ENCODE assay signal across 8 cellular contexts in genomic region chr1:119675349-119676343, GRCh38. TPM values are rescaled to one million over a fixed set of nuclear protein-coding genes. Genes with fewer than 3 reads are reported as not detected.
A peak's percentile ranks its signal among the peaks of the same experiment; 100 is the strongest.
DNase-seq lines count a peak whose midpoint lies in the region; ATAC-seq and TF ChIP-seq lines count a peak whose summit lies in the region.

No MANE protein-coding gene starts in this region.

- DNase-seq in activated gamma-delta T cell treated with Interleukin-2 at 50 U/mL for 16 hours (peak; percentile 54), activated gamma-delta T cell (lab: John Stamatoyannopoulos, UW) (no peak), HT1080 (ENCODE audit: low read depth) (peak; percentile 89), NOMO-1 treated with DMSO at 0.1 percent for 48 hours (lab: John Stamatoyannopoulos, UW; ENCODE audit: unreplicated experiment) (peak; percentile 72), epidermal melanocyte (ENCODE audit: insufficient read length, low spot score) (peak; percentile 59), mucosa of descending colon (peak in 2 of 3 donors; percentile 33 to 98)
- peak; percentile 13 for DNase-seq in activated CD8-positive, alpha-beta memory T cell treated with anti-CD3 and anti-CD28 coated beads, Interleukin-2, amount 50 U/mL, for 1 hour (ENCODE audit: extremely low read depth)
- DNase-seq in stimulated activated CD8-positive, alpha-beta memory T cell treated with anti-CD3 and anti-CD28 coated beads, Interleukin-4, amount 100 ng/mL, for 24 hours (ENCODE audit: low read depth): peak; percentile 37

- no peaks in the 10 kb centered on the region for H3K36me3 ChIP-seq in mucosa of descending colon (ENCODE audit: low read depth)

- peak; percentile 74 for TF ChIP-seq CTCF in mucosa of descending colon (IDR thresholded peaks at IDR 0.05)

- ATAC-seq in mucosa of descending colon: peak; percentile 82

- H3K4me1 ChIP-seq in mucosa of descending colon (ENCODE audit: low read depth): no peaks in the 10 kb centered on the region

- H3K4me3 ChIP-seq in mucosa of descending colon: no peak overlapping the region

- intact Hi-C loops in mucosa of descending colon (cut with DNase I, micrococcal nuclease): loop anchor here in 1 of 2 donors (2.0 kb wide), 1 partner anchor 63 kb away; no protein-coding TSS in a partner anchor

- no peaks in the 10 kb centered on the region for H3K9me3 ChIP-seq in mucosa of descending colon

RNA-seq across cellular contexts. Expression of gene ZNF697, which starts 27.6 kb away (rescaled TPM):
- total RNA-seq in HT1080 (2014; rRNA removed; shearing (Covaris generic)): 16.2 and 17.6 TPM in 2 replicates
- 17.3 and 20.9 TPM in 2 replicates for polyA plus RNA-seq in HT1080 (2015; cell fraction: cytosol; rRNA removed)
- 27.0 and 33.5 TPM in 2 replicates for polyA plus RNA-seq in HT1080 (2015; cell fraction: nucleus; rRNA removed)
- total RNA-seq in mucosa of descending colon: 1 to 10 TPM; 1.8 to 7.8 (median 2.8) TPM

RNA-seq across cellular contexts. Expression of gene PHGDH, which starts 36.1 kb away (rescaled TPM):
- total RNA-seq in HT1080 (2014; rRNA removed; shearing (Covaris generic)): 105 and 142 TPM in 2 replicates
- 187 and 251 TPM in 2 replicates for polyA plus RNA-seq in HT1080 (2015; cell fraction: cytosol; rRNA removed)
- 361 and 388 TPM in 2 replicates for polyA plus RNA-seq in HT1080 (2015; cell fraction: nucleus; rRNA removed)
- 10 to 100 TPM in 2 of 3 donors, 1 to 10 TPM in 1; 3.3 to 32.9 (median 13.2) TPM for total RNA-seq in mucosa of descending colon
